15 cellular contexts compared by ENCODE assay signal in genomic region chr12:110424237-110424636, GRCh38.
"Had no signal": no experiment of that assay in that cellular context is flagged by ENCODE, and none has a peak within 500 bp of the region (broad histone marks: within the 10 kb centered on the region; RNA-seq: fewer than 3 reads in every experiment).

No MANE protein-coding gene starts in this region.

- H3K4me3 ChIP-seq: dorsolateral prefrontal cortex, esophagus muscularis mucosa, left ventricle myocardium inferior, stomach had no signal

- DNase-seq: activated CD4-positive, alpha-beta memory T cell treated with anti-CD3 and anti-CD28 coated beads, Interleukin-2, amount 10 ng/mL, durations not matched to agents 7 days and 5 days; activated CD4-positive, alpha-beta T cell treated with anti-CD3 and anti-CD28 coated beads for 36 hours; activated gamma-delta T cell; activated naive CD8-positive, alpha-beta T cell treated with anti-CD3 and anti-CD28 coated beads for 36 hours; activated T-cell treated with anti-CD3 and anti-CD28 coated beads, Interleukin-2, amount 50 U/mL, for 48 hours; dorsolateral prefrontal cortex; foreskin fibroblast; glutamatergic neuron; left ventricle myocardium inferior; nephron progenitor cell; stimulated activated CD4-positive, alpha-beta T cell treated with anti-CD3 and anti-CD28 coated beads, Interleukin-4, amount 100 ng/mL, for 4 hours; stomach; T1000 had no signal

- ATAC-seq: activated CD4-positive, alpha-beta T cell treated with anti-CD3 and anti-CD28 coated beads for 36 hours had no signal

- H3K27me3 ChIP-seq: dorsolateral prefrontal cortex, esophagus muscularis mucosa, stomach had no signal

- H3K27ac ChIP-seq: dorsolateral prefrontal cortex, esophagus muscularis mucosa, left ventricle myocardium inferior, stomach, VCaP had no signal

- H3K4me1 ChIP-seq: left ventricle myocardium inferior, stomach had no signal

- H3K36me3 ChIP-seq: esophagus muscularis mucosa, left ventricle myocardium inferior, stomach had no signal

- H3K9me3 ChIP-seq: esophagus muscularis mucosa, left ventricle myocardium inferior, stomach had no signal
